Comparison of ENCODE assay signal across 8 cellular contexts in the genomic region with DNA sequence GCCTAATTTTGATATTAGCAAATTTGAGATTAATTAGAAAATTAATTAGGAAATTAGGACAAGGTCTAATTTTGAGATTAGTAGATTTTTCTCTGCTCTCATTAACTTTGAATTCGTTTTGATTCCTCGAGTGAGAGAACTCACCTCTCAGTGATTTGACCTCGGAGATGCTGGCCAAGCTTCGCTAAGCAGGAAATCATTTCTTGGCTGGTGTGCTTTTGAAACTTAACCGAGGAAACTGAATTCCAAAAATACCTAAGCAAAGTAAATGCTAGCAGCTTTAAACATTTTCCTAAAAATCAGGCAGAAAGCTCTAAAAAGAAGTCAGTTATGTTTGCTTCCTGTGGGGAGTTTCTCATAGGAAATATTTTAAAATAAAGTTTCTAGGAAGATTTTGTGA.
A peak's percentile ranks its signal among the peaks of the same experiment; 100 is the strongest.
DNase-seq lines count a peak whose midpoint lies in the region; FAIRE-seq and TF ChIP-seq lines count a peak whose summit lies in the region.

No MANE protein-coding gene starts in this region.

- H3K4me1 ChIP-seq in muscle layer of colon (ENCODE audit: insufficient read depth, low read length) = peaks cover 12% of the 10 kb centered on the region

- no peaks in the 10 kb centered on the region for H3K9me3 ChIP-seq in muscle layer of colon (ENCODE audit: low read length)

- H3K9ac ChIP-seq in muscle layer of colon (ENCODE audit: low read length) = no peak overlapping the region

- H3K27me3 ChIP-seq in brain microvascular endothelial cell (replicated peaks) (no peaks in the 10 kb centered on the region), muscle layer of colon (ENCODE audit: control insufficient read depth in 1 of 2, insufficient read depth in 2 of 2, low read length in 2 of 2) (no peaks in the 10 kb centered on the region)

- TF ChIP-seq CTCF in brain microvascular endothelial cell (IDR thresholded peaks at IDR 0.05; ENCODE audit: low read depth, low read length, missing control alignments) = no peak

- DNase-seq in AG08396 (ENCODE audit: low spot score) (peak; percentile 29), GM18507 (ENCODE audit: extremely low spot score, insufficient read length, low read depth) (no peak), brain microvascular endothelial cell (peak; percentile 11), NCI-H2029 treated with DMSO at 0.1 percent for 48 hours (lab: John Stamatoyannopoulos, UW) (no peak), SW480 (ENCODE audit: low spot score) (no peak)
- DNase-seq in central memory CD4-positive, alpha-beta T cell = no peak
- DNase-seq in effector CD8-positive, alpha-beta T cell (lab: John Stamatoyannopoulos, UW) = no peak

- H3K27ac ChIP-seq in brain microvascular endothelial cell (peak overlapping the region; percentile 48), muscle layer of colon (ENCODE audit: low read depth, low read length) (peak overlapping the region; percentile 32)

- in situ Hi-C loops in brain microvascular endothelial cell (cut with HindIII; ENCODE audit: low pct_ligation_motif_present, low sequenced_read_pairs) = no loop called here

- no peaks in the 10 kb centered on the region for H3K36me3 ChIP-seq in brain microvascular endothelial cell (replicated peaks)
- H3K36me3 ChIP-seq in muscle layer of colon (ENCODE audit: insufficient read depth, low read length) = no peaks in the 10 kb centered on the region

- FAIRE-seq in GM18507 (lab: Jason Lieb, UNC) = peak; percentile 59

- no peak overlapping the region for H3K4me3 ChIP-seq in brain microvascular endothelial cell (ENCODE audit: low read depth, low read length)
- no peak overlapping the region for H3K4me3 ChIP-seq in muscle layer of colon (ENCODE audit: low read depth in 1 of 2, low read length in 2 of 2)

Comparison
In these comparisons a context has a peak if more than half of its experiments do, and no peak if none do; other contexts are left out.
1. DNase-seq: peak in AG08396 (single experiment) and brain microvascular endothelial cell (single experiment); none in GM18507 (single experiment), NCI-H2029 treated with DMSO at 0.1 percent for 48 hours (single experiment), central memory CD4-positive, alpha-beta T cell (single experiment), effector CD8-positive, alpha-beta T cell (single experiment) and SW480 (single experiment).